Comparison of ENCODE assay signal across 1 cellular context in genomic region chr20:47343007-47343472, GRCh38.
TF ChIP-seq lines count a peak whose summit lies in the region.

No MANE protein-coding gene starts in this region.

TF ChIP-seq in GM23338, 12 proteins besides CTCF, POLR2A, EP300 and RAD21 (continued from another document):
- no peak for TF ChIP-seq ZNF462 (CRISPR knock-in tag; IDR thresholded peaks at IDR 0.05)
